1 cellular context compared by ENCODE assay signal in the genomic region with DNA sequence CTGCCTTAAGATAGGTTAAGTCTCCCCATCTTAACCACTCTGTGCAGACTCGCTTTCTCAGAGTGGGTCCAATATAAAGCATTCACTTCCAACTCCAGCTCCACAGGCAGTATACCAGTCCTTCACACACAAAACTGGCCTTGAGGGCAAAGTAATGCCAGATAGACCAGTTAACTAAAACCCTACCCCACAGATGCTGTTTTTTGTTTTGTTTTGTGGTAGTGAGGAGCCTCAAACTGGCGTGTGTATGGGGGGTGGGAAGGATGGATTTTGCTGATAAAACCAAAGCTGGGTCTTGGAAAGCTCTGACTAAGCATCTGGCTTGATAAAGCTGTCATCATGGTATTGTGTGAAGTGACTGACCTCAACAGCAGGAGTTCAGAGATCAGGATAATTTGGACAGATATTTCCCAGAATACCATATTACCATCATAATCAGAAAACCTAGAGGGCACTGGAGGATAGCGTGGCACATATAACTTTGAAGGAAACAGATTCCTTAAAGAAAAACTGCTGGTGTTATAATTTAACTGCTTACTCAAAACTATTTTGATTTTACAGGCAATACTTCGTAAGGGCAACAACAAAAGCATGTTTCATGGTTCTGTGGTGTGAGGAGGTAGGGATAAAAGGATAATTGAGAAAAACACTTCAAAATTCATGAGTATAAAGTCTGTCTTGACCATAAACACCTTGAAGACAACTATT.
TF ChIP-seq lines count a peak whose summit lies in the region.

No MANE protein-coding gene starts in this region.

TF ChIP-seq in K562, 482 proteins besides CTCF, POLR2A, EP300 and RAD21 (continued from another document and continues in another):
- TF ChIP-seq, protein P1, sequence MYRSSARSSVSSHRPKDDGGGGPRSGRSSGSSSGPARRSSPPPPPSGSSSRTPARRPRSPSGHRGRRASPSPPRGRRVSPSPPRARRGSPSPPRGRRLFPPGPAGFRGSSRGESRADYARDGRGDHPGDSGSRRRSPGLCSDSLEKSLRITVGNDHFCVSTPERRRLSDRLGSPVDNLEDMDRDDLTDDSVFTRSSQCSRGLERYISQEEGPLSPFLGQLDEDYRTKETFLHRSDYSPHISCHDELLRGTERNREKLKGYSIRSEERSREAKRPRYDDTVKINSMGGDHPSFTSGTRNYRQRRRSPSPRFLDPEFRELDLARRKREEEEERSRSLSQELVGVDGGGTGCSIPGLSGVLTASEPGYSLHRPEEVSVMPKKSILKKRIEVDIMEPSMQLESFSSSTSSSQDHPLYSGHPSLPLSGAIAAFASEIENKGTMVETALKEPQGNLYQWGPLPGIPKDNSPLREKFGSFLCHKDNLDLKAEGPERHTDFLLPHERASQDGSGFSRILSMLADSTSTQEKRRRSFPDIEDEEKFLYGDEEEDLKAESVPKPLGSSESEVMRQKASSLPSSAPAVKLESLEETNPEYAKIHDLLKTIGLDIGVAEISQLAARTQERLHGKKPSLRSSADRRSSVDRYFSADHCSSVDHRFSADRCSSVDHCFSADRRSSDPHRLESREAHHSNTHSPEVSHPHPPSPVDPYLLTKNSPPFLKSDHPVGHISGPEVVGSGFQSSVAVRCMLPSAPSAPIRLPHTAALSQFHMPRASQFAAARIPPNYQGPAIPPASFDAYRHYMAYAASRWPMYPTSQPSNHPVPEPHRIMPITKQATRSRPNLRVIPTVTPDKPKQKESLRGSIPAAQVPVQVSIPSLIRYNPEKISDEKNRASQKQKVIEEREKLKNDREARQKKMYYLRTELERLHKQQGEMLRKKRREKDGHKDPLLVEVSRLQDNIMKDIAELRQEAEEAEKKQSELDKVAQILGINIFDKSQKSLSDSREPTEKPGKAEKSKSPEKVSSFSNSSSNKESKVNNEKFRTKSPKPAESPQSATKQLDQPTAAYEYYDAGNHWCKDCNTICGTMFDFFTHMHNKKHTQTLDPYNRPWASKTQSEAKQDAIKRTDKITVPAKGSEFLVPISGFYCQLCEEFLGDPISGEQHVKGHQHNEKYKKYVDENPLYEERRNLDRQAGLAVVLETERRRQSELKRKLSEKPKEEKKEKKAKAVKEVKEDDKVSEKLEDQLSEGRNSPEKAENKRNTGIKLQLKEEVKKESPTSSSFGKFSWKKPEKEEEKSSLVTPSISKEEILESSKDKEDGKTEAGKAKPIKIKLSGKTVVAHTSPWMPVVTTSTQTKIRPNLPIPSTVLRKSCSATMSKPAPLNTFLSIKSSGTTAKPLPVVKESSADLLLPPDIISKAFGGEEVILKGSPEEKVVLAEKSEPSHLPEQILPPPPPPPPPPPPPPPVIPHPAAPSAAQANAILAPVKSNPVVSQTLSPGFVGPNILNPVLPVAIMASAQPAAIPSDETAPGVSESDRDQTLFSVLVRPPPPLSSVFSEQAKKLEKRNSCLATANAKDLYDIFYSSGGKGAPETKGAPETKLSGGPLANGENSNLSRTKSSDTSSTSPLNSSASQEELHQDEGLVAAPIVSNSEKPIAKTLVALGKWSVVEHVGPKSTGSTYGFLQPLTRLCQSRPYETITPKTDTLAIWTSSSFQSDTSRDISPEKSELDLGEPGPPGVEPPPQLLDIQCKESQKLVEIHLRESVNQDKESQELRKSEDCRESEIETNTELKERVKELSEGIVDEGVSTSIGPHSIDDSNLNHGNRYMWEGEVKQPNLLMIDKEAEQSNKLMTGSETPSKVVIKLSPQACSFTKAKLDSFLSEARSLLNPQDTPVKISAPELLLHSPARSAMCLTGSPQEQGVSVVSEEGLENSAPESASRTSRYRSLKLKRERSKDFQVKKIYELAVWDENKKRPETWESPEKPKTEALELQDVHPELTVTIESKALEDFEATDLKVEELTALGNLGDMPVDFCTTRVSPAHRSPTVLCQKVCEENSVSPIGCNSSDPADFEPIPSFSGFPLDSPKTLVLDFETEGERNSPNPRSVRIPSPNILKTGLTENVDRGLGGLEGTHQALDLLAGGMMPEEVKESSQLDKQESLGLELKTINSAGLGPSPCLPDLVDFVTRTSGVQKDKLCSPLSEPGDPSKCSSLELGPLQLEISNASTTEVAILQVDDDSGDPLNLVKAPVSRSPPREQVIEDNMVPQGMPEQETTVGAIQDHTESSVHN (IDR thresholded peaks at IDR 0.05; ENCODE audit: borderline replicate concordance in 1 of 2, low read depth in 1 of 2): peak in 1 of 2 experiments; percentile 61; a peak in 1 of 4 replicates
- TF ChIP-seq, protein P2, sequence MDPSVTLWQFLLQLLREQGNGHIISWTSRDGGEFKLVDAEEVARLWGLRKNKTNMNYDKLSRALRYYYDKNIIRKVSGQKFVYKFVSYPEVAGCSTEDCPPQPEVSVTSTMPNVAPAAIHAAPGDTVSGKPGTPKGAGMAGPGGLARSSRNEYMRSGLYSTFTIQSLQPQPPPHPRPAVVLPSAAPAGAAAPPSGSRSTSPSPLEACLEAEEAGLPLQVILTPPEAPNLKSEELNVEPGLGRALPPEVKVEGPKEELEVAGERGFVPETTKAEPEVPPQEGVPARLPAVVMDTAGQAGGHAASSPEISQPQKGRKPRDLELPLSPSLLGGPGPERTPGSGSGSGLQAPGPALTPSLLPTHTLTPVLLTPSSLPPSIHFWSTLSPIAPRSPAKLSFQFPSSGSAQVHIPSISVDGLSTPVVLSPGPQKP (CRISPR knock-in tag; IDR thresholded peaks at IDR 0.05): no peak
- TF ChIP-seq SIRT6 (IDR thresholded peaks at IDR 0.05; ENCODE audit: low read depth, low read length): no peak
- TF ChIP-seq, protein P3, sequence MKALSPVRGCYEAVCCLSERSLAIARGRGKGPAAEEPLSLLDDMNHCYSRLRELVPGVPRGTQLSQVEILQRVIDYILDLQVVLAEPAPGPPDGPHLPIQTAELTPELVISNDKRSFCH (CRISPR knock-in tag; IDR thresholded peaks at IDR 0.05): no peak
- TF ChIP-seq, protein P3 (tag; IDR thresholded peaks at IDR 0.05): peak; percentile 87
- TF ChIP-seq RBFOX2 (IDR thresholded peaks at IDR 0.05; ENCODE audit: low read depth, low read length): no peak
- no peak for TF ChIP-seq ZNF699 (CRISPR knock-in tag; IDR thresholded peaks at IDR 0.05; ENCODE audit: insufficient replicate concordance)
- TF ChIP-seq ZBTB17 (CRISPR knock-in tag; IDR thresholded peaks at IDR 0.05): no peak; the same call in none of the 2 replicates
- TF ChIP-seq ZKSCAN3 (CRISPR knock-in tag; IDR thresholded peaks at IDR 0.05): no peak
- TF ChIP-seq VEZF1 (CRISPR knock-in tag; IDR thresholded peaks at IDR 0.05): peak; percentile 87
- TF ChIP-seq SMARCB1 (IDR thresholded peaks at IDR 0.05; ENCODE audit: insufficient read length, low read depth): no peak
- TF ChIP-seq MAFF (IDR thresholded peaks at IDR 0.05; ENCODE audit: low read length): peak; percentile 76; the same call in 1 of the 2 replicates
- no peak for TF ChIP-seq NEUROD1 (IDR thresholded peaks at IDR 0.05; ENCODE audit: borderline replicate concordance, low read depth, low read length, partially characterized antibody)
- TF ChIP-seq SNRNP70 (optimal IDR thresholded peaks at IDR 0.05; ENCODE audit: low read depth, low read length): no peak
- TF ChIP-seq RB1 (IDR thresholded peaks at IDR 0.05; ENCODE audit: low read depth): no peak
- peak; percentile 94 for TF ChIP-seq ZNF316 (IDR thresholded peaks at IDR 0.05)
- TF ChIP-seq XRCC3 (IDR thresholded peaks at IDR 0.05): no peak
- TF ChIP-seq PML (IDR thresholded peaks at IDR 0.05; ENCODE audit: low read length): peak; percentile 97
- no peak for TF ChIP-seq ZBTB7A (IDR thresholded peaks at IDR 0.05; ENCODE audit: borderline replicate concordance, control insufficient read depth, low read depth, low read length)
- peak; percentile 81; the same call in 1 of the 2 replicates for TF ChIP-seq RUNX1 (IDR thresholded peaks at IDR 0.05; ENCODE audit: low read depth)
- TF ChIP-seq SP1 (CRISPR knock-in tag; IDR thresholded peaks at IDR 0.05): peak; percentile 16; the same call in 1 of the 2 replicates
- TF ChIP-seq PYGO2 (tag; IDR thresholded peaks at IDR 0.05): no peak
- TF ChIP-seq KAT8 (IDR thresholded peaks at IDR 0.05; ENCODE audit: low read depth): no peak
- TF ChIP-seq, protein P4, sequence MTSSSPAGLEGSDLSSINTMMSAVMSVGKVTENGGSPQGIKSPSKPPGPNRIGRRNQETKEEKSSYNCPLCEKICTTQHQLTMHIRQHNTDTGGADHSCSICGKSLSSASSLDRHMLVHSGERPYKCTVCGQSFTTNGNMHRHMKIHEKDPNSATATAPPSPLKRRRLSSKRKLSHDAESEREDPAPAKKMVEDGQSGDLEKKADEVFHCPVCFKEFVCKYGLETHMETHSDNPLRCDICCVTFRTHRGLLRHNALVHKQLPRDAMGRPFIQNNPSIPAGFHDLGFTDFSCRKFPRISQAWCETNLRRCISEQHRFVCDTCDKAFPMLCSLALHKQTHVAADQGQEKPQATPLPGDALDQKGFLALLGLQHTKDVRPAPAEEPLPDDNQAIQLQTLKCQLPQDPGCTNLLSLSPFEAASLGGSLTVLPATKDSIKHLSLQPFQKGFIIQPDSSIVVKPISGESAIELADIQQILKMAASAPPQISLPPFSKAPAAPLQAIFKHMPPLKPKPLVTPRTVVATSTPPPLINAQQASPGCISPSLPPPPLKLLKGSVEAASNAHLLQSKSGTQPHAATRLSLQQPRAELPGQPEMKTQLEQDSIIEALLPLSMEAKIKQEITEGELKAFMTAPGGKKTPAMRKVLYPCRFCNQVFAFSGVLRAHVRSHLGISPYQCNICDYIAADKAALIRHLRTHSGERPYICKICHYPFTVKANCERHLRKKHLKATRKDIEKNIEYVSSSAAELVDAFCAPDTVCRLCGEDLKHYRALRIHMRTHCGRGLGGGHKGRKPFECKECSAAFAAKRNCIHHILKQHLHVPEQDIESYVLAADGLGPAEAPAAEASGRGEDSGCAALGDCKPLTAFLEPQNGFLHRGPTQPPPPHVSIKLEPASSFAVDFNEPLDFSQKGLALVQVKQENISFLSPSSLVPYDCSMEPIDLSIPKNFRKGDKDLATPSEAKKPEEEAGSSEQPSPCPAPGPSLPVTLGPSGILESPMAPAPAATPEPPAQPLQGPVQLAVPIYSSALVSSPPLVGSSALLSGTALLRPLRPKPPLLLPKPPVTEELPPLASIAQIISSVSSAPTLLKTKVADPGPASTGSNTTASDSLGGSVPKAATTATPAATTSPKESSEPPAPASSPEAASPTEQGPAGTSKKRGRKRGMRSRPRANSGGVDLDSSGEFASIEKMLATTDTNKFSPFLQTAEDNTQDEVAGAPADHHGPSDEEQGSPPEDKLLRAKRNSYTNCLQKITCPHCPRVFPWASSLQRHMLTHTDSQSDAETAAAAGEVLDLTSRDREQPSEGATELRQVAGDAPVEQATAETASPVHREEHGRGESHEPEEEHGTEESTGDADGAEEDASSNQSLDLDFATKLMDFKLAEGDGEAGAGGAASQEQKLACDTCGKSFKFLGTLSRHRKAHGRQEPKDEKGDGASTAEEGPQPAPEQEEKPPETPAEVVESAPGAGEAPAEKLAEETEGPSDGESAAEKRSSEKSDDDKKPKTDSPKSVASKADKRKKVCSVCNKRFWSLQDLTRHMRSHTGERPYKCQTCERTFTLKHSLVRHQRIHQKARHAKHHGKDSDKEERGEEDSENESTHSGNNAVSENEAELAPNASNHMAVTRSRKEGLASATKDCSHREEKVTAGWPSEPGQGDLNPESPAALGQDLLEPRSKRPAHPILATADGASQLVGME (CRISPR knock-in tag; IDR thresholded peaks at IDR 0.05): no peak
- TF ChIP-seq ZNF253 (CRISPR knock-in tag; conservative IDR thresholded peaks at IDR 0.05): no peak
- TF ChIP-seq ADNP (tag; IDR thresholded peaks at IDR 0.05): no peak
- TF ChIP-seq ZC3H11A (IDR thresholded peaks at IDR 0.05; ENCODE audit: low read depth, low read length): no peak
- TF ChIP-seq ZNF41 (CRISPR knock-in tag; conservative IDR thresholded peaks at IDR 0.05): no peak
- TF ChIP-seq KDM2B (CRISPR knock-in tag; IDR thresholded peaks at IDR 0.05): no peak
- TF ChIP-seq ZBTB43 (CRISPR knock-in tag; IDR thresholded peaks at IDR 0.05): no peak
- TF ChIP-seq, protein P5, sequence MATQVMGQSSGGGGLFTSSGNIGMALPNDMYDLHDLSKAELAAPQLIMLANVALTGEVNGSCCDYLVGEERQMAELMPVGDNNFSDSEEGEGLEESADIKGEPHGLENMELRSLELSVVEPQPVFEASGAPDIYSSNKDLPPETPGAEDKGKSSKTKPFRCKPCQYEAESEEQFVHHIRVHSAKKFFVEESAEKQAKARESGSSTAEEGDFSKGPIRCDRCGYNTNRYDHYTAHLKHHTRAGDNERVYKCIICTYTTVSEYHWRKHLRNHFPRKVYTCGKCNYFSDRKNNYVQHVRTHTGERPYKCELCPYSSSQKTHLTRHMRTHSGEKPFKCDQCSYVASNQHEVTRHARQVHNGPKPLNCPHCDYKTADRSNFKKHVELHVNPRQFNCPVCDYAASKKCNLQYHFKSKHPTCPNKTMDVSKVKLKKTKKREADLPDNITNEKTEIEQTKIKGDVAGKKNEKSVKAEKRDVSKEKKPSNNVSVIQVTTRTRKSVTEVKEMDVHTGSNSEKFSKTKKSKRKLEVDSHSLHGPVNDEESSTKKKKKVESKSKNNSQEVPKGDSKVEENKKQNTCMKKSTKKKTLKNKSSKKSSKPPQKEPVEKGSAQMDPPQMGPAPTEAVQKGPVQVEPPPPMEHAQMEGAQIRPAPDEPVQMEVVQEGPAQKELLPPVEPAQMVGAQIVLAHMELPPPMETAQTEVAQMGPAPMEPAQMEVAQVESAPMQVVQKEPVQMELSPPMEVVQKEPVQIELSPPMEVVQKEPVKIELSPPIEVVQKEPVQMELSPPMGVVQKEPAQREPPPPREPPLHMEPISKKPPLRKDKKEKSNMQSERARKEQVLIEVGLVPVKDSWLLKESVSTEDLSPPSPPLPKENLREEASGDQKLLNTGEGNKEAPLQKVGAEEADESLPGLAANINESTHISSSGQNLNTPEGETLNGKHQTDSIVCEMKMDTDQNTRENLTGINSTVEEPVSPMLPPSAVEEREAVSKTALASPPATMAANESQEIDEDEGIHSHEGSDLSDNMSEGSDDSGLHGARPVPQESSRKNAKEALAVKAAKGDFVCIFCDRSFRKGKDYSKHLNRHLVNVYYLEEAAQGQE (CRISPR knock-in tag; IDR thresholded peaks at IDR 0.05; ENCODE audit: low read depth): no peak
- TF ChIP-seq FOXK1 (CRISPR knock-in tag; IDR thresholded peaks at IDR 0.05; ENCODE audit: borderline replicate concordance): no peak
- TF ChIP-seq ESRRB (CRISPR knock-in tag; IDR thresholded peaks at IDR 0.05; ENCODE audit: borderline replicate concordance): no peak
- TF ChIP-seq DIDO1 (tag; IDR thresholded peaks at IDR 0.05; ENCODE audit: low read depth): no peak
- TF ChIP-seq PTRF (tag; IDR thresholded peaks at IDR 0.05): no peak
